2 cellular contexts compared by ENCODE assay signal in genomic region chr4:87911252-87911774, GRCh38.
TF ChIP-seq lines count a peak whose summit lies in the region.

No MANE protein-coding gene starts in this region.

TF ChIP-seq in WTC11, 78 proteins besides CTCF, POLR2A, EP300 and RAD21 (continued from another document):
- TF ChIP-seq ATF3 (CRISPR knock-in tag; conservative IDR thresholded peaks at IDR 0.05) (no peak), ETV6 (CRISPR knock-in tag; IDR thresholded peaks at IDR 0.05) (no peak), FOXK1 (CRISPR knock-in tag; IDR thresholded peaks at IDR 0.05) (no peak), ZSCAN18 (CRISPR knock-in tag; IDR thresholded peaks at IDR 0.05) (no peak), ZNF232 (CRISPR knock-in tag; IDR thresholded peaks at IDR 0.05) (no peak), NR1H2 (CRISPR knock-in tag; IDR thresholded peaks at IDR 0.05) (no peak), STAT6 (CRISPR knock-in tag; conservative IDR thresholded peaks at IDR 0.05; ENCODE audit: low read depth) (no peak)
- TF ChIP-seq, protein P1, sequence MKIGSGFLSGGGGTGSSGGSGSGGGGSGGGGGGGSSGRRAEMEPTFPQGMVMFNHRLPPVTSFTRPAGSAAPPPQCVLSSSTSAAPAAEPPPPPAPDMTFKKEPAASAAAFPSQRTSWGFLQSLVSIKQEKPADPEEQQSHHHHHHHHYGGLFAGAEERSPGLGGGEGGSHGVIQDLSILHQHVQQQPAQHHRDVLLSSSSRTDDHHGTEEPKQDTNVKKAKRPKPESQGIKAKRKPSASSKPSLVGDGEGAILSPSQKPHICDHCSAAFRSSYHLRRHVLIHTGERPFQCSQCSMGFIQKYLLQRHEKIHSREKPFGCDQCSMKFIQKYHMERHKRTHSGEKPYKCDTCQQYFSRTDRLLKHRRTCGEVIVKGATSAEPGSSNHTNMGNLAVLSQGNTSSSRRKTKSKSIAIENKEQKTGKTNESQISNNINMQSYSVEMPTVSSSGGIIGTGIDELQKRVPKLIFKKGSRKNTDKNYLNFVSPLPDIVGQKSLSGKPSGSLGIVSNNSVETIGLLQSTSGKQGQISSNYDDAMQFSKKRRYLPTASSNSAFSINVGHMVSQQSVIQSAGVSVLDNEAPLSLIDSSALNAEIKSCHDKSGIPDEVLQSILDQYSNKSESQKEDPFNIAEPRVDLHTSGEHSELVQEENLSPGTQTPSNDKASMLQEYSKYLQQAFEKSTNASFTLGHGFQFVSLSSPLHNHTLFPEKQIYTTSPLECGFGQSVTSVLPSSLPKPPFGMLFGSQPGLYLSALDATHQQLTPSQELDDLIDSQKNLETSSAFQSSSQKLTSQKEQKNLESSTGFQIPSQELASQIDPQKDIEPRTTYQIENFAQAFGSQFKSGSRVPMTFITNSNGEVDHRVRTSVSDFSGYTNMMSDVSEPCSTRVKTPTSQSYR (CRISPR knock-in tag; IDR thresholded peaks at IDR 0.05): no peak
- TF ChIP-seq, protein P2, sequence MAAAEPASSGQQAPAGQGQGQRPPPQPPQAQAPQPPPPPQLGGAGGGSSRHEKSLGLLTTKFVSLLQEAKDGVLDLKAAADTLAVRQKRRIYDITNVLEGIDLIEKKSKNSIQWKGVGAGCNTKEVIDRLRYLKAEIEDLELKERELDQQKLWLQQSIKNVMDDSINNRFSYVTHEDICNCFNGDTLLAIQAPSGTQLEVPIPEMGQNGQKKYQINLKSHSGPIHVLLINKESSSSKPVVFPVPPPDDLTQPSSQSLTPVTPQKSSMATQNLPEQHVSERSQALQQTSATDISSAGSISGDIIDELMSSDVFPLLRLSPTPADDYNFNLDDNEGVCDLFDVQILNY (CRISPR knock-in tag; IDR thresholded peaks at IDR 0.05): no peak
- TF ChIP-seq, protein P3, sequence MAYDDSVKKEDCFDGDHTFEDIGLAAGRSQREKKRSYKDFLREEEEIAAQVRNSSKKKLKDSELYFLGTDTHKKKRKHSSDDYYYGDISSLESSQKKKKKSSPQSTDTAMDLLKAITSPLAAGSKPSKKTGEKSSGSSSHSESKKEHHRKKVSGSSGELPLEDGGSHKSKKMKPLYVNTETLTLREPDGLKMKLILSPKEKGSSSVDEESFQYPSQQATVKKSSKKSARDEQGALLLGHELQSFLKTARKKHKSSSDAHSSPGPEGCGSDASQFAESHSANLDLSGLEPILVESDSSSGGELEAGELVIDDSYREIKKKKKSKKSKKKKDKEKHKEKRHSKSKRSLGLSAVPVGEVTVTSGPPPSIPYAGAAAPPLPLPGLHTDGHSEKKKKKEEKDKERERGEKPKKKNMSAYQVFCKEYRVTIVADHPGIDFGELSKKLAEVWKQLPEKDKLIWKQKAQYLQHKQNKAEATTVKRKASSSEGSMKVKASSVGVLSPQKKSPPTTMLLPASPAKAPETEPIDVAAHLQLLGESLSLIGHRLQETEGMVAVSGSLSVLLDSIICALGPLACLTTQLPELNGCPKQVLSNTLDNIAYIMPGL (CRISPR knock-in tag; IDR thresholded peaks at IDR 0.05): no peak
- TF ChIP-seq, protein P4, sequence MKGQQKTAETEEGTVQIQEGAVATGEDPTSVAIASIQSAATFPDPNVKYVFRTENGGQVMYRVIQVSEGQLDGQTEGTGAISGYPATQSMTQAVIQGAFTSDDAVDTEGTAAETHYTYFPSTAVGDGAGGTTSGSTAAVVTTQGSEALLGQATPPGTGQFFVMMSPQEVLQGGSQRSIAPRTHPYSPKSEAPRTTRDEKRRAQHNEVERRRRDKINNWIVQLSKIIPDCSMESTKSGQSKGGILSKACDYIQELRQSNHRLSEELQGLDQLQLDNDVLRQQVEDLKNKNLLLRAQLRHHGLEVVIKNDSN (CRISPR knock-in tag; IDR thresholded peaks at IDR 0.05): no peak

TF ChIP-seq in SK-N-SH treated with all-trans-retinoic acid at 6 μM for 48 hours, 23 proteins besides CTCF, POLR2A, EP300 and RAD21 (continued from another document):
- TF ChIP-seq POU6F1 (CRISPR knock-in tag; IDR thresholded peaks at IDR 0.05; ENCODE audit: borderline replicate concordance, low read depth): no peak
- TF ChIP-seq SNAI2 (CRISPR knock-in tag; IDR thresholded peaks at IDR 0.05): no peak
- no peak for TF ChIP-seq OSR1 (CRISPR knock-in tag; IDR thresholded peaks at IDR 0.05)
